In the genomic region with DNA sequence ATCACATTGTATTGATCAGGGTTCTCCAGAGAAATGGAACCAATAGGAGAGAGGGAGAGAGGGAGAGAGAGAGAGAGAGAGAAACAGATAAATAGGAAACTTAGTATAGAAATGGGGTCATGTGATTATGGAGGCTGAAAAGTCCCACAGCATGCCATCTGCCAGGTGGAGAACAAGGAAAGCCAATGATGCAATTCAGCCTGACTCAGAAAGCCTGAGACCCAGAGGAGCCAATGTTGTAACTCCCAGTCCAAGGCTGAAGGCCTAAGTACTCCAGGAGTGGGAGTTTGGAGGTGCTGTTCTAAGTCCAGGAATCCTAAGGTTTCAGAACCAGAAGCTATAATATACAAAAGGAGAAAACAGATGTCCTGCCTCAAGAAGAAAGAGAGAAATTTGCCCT, we compare ENCODE assay signal across 19 cellular contexts.
"Had no signal": no experiment of that assay in that cellular context is flagged by ENCODE, and none has a peak within 500 bp of the region (broad histone marks: within the 10 kb centered on the region; RNA-seq: fewer than 3 reads in every experiment).

No MANE protein-coding gene starts in this region.

- H2AFZ ChIP-seq: neural progenitor cell had no signal

- H3K9ac ChIP-seq: neural progenitor cell had no signal

- H3K36me3 Mint-ChIP-seq: activated CD8-positive, alpha-beta memory T cell treated with anti-CD3 and anti-CD28 coated beads, Interleukin-2, amount 10 ng/mL, durations not matched to agents 7 days and 5 days; activated naive CD8-positive, alpha-beta T cell treated with anti-CD3 and anti-CD28 coated beads for 36 hours; neural progenitor cell had no signal

- H3K4me2 ChIP-seq: neural progenitor cell, smooth muscle cell had no signal

- H3K4me1 Mint-ChIP-seq: activated B cell treated with CpG ODN at 0.5 μM for 24 hours; activated CD8-positive, alpha-beta memory T cell treated with anti-CD3 and anti-CD28 coated beads, Interleukin-2, amount 10 ng/mL, durations not matched to agents 7 days and 5 days; activated naive CD8-positive, alpha-beta T cell treated with anti-CD3 and anti-CD28 coated beads for 36 hours; endodermal cell; naive thymus-derived CD4-positive, alpha-beta T cell; neural progenitor cell had no signal

- H3K27me3 ChIP-seq: colonic mucosa, neural progenitor cell, ovary, right lobe of liver, upper lobe of right lung had no signal

- H3K4me3 ChIP-seq: colonic mucosa, neural progenitor cell, ovary, right lobe of liver, smooth muscle cell, upper lobe of right lung had no signal

- H3K27me3 Mint-ChIP-seq: activated B cell treated with CpG ODN at 0.5 μM for 24 hours; activated CD8-positive, alpha-beta memory T cell treated with anti-CD3 and anti-CD28 coated beads, Interleukin-2, amount 10 ng/mL, durations not matched to agents 7 days and 5 days; activated naive CD8-positive, alpha-beta T cell treated with anti-CD3 and anti-CD28 coated beads for 36 hours had no signal

- H3K36me3 ChIP-seq: colonic mucosa, neural progenitor cell, ovary, right lobe of liver, upper lobe of right lung had no signal

- H3K27ac Mint-ChIP-seq: activated B cell treated with CpG ODN at 0.5 μM for 24 hours; activated CD4-positive, alpha-beta memory T cell treated with anti-CD3 and anti-CD28 coated beads for 36 hours; activated CD8-positive, alpha-beta memory T cell treated with anti-CD3 and anti-CD28 coated beads, Interleukin-2, amount 10 ng/mL, durations not matched to agents 7 days and 5 days; activated naive CD8-positive, alpha-beta T cell treated with anti-CD3 and anti-CD28 coated beads for 36 hours; endodermal cell; naive thymus-derived CD4-positive, alpha-beta T cell; neural progenitor cell; T-helper 2 cell treated with Interferon-gamma antibody and Interleukin-4, amounts not matched to agents 5 μg/mL and 100 μg/mL, for 36 hours had no signal

- H3K27ac ChIP-seq: colonic mucosa, neural progenitor cell, ovary, right lobe of liver, upper lobe of right lung had no signal

- H3K4me3 Mint-ChIP-seq: activated B cell treated with CpG ODN at 0.5 μM for 24 hours; activated CD4-positive, alpha-beta memory T cell treated with anti-CD3 and anti-CD28 coated beads for 36 hours; activated CD8-positive, alpha-beta memory T cell treated with anti-CD3 and anti-CD28 coated beads, Interleukin-2, amount 10 ng/mL, durations not matched to agents 7 days and 5 days; activated naive CD8-positive, alpha-beta T cell treated with anti-CD3 and anti-CD28 coated beads for 36 hours; endodermal cell; naive thymus-derived CD4-positive, alpha-beta T cell; neural progenitor cell; T-helper 2 cell treated with Interferon-gamma antibody and Interleukin-4, amounts not matched to agents 5 μg/mL and 100 μg/mL, for 36 hours had no signal

- H3K4me1 ChIP-seq: colonic mucosa, neural progenitor cell, right lobe of liver, upper lobe of right lung had no signal

- DNase-seq: activated B cell treated with CpG ODN at 0.5 μM for 24 hours; activated CD4-positive, alpha-beta memory T cell treated with anti-CD3 and anti-CD28 coated beads for 36 hours; activated CD4-positive, alpha-beta T cell treated with anti-CD3 and anti-CD28 coated beads for 4 hours; activated CD8-positive, alpha-beta memory T cell treated with anti-CD3 and anti-CD28 coated beads, Interleukin-2, amount 10 ng/mL, durations not matched to agents 7 days and 5 days; activated naive CD8-positive, alpha-beta T cell treated with anti-CD3 and anti-CD28 coated beads for 36 hours; amygdala; central memory CD4-positive, alpha-beta T cell; colonic mucosa; endodermal cell; erythroblast; mesendoderm; naive thymus-derived CD4-positive, alpha-beta T cell; ovary; right lobe of liver; stimulated activated CD4-positive, alpha-beta T cell treated with anti-CD3 and anti-CD28 coated beads, Interleukin-4, amount 100 ng/mL, for 1 hour; upper lobe of right lung had no signal

- H3K9me3 ChIP-seq: colonic mucosa, ovary, right lobe of liver had no signal
